ENCODE assay signal across 9 cellular contexts in the genomic region with DNA sequence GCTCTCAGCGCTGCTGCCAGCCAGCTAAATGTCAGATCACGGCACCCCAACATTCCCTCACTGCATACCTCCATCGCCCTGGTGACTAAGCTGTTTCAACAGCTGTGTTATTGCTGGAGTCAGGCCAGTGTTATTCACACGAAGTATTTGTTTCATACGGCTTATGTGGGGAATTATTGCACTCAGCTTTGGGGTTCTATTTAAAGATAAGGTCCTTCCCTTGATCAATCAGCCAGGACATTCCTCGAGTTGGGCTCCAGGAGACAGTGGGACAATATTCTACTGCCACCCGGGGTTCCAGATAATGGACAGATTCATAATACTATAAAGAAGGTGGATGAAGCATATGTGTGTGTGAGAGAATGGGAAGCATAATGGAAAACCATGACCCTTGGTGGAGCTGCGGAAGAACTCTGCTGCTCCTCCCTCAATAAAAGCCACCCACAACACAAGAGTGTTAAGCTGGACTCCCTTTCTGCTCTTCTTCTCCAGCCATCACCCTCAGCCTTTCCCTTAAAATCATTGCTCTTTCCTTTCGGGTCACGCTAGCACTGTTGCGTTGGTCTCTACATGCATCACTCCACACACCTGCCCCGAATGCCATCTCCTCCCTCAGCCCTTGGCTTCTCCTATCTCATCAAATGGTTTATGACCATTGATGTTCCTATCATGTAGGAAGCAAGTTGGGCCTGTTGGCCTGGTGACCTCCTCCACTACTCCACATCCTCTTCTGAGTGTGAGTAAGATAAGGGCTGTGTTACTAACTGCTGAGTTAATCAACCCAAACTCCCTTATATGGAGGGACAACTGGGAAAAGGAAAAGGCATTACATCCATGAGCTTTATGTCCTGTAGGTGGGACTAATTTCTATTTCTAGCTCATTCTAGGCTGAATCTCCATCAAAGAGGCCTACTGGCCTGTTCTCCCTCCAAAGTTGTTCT. TPM values are rescaled to one million over a fixed set of nuclear protein-coding genes. Genes with fewer than 3 reads are reported as not detected.
A peak's percentile ranks its signal among the peaks of the same experiment; 100 is the strongest.
DNase-seq lines count a peak whose midpoint lies in the region; ATAC-seq and TF ChIP-seq lines count a peak whose summit lies in the region.
"Had no signal": no experiment of that assay in that cellular context is flagged by ENCODE, and none has a peak within 500 bp of the region (broad histone marks: within the 10 kb centered on the region; RNA-seq: fewer than 3 reads in every experiment).

No MANE protein-coding gene starts in this region.

- DNase-seq in AG09319 (ENCODE audit: extremely low read depth, low read depth) (peak; percentile 87), NCI-H226 (peak; percentile 95), myocyte (ENCODE audit: low read depth) (peak; percentile 98), NCI-H526 treated with DMSO at 0.1 percent for 48 hours (lab: John Stamatoyannopoulos, UW) (no peak)
- no peak for DNase-seq in stimulated activated CD4-positive, alpha-beta T cell treated with anti-CD3 and anti-CD28 coated beads, Interleukin-1b, Interleukin-23, amount 100 ng/mL, for 48 hours
- no peak for DNase-seq in activated CD8-positive, alpha-beta T cell treated with anti-CD3 and anti-CD28 coated beads, Interleukin-2, amount 10 ng/mL, durations not matched to agents 7 days and 5 days

- no peak overlapping the region for H3K9ac ChIP-seq in endocrine pancreas (ENCODE audit: control insufficient read depth, insufficient read depth, low read length)

- H3K4me3 Mint-ChIP-seq in activated CD8-positive, alpha-beta T cell treated with anti-CD3 and anti-CD28 coated beads, Interleukin-2, amount 10 ng/mL, durations not matched to agents 7 days and 5 days, result no peak overlapping the region

- no peaks in the 10 kb centered on the region for H3K36me3 Mint-ChIP-seq in activated CD8-positive, alpha-beta T cell treated with anti-CD3 and anti-CD28 coated beads, Interleukin-2, amount 10 ng/mL, durations not matched to agents 7 days and 5 days (ENCODE audit: low read depth)

- peaks cover 9% of the 10 kb centered on the region for H3K4me1 ChIP-seq in endocrine pancreas (ENCODE audit: control insufficient read depth, insufficient read depth, low read length)

- H3K9me3 ChIP-seq in endocrine pancreas (ENCODE audit: control insufficient read depth, low read length), result no peaks in the 10 kb centered on the region

- no peaks in the 10 kb centered on the region for H3K4me1 Mint-ChIP-seq in activated CD8-positive, alpha-beta T cell treated with anti-CD3 and anti-CD28 coated beads, Interleukin-2, amount 10 ng/mL, durations not matched to agents 7 days and 5 days (ENCODE audit: low read depth)

- no peak overlapping the region for H3K27ac Mint-ChIP-seq in activated CD8-positive, alpha-beta T cell treated with anti-CD3 and anti-CD28 coated beads, Interleukin-2, amount 10 ng/mL, durations not matched to agents 7 days and 5 days

- H3K27me3 ChIP-seq in endocrine pancreas (ENCODE audit: control insufficient read depth, insufficient read depth, low read length), result no peaks in the 10 kb centered on the region

- no peak for TF ChIP-seq CTCF in AG09319 (IDR thresholded peaks at IDR 0.05; ENCODE audit: low read depth, low read length)

- H3K9me3 Mint-ChIP-seq in activated CD8-positive, alpha-beta T cell treated with anti-CD3 and anti-CD28 coated beads, Interleukin-2, amount 10 ng/mL, durations not matched to agents 7 days and 5 days (ENCODE audit: insufficient read depth), result no peaks in the 10 kb centered on the region

- no peaks in the 10 kb centered on the region for H3K27me3 Mint-ChIP-seq in activated CD8-positive, alpha-beta T cell treated with anti-CD3 and anti-CD28 coated beads, Interleukin-2, amount 10 ng/mL, durations not matched to agents 7 days and 5 days (ENCODE audit: low read depth)

- peak overlapping the region; percentile 24 for H3K4me3 ChIP-seq in endocrine pancreas (ENCODE audit: control insufficient read depth, insufficient read depth, low read length)

- CTCF ChIA-PET in activated CD8-positive, alpha-beta T cell treated with anti-CD3 and anti-CD28 coated beads, Interleukin-2, amount 10 ng/mL, durations not matched to agents 7 days and 5 days (lab: Charles Lee), result no interaction called here

- POLR2A ChIA-PET in activated CD8-positive, alpha-beta T cell treated with anti-CD3 and anti-CD28 coated beads, Interleukin-2, amount 10 ng/mL, durations not matched to agents 7 days and 5 days (lab: Charles Lee), result no interaction called here

- H3K36me3 ChIP-seq in endocrine pancreas (ENCODE audit: control insufficient read depth, insufficient read depth, low read length), result no peaks in the 10 kb centered on the region

- ATAC-seq in GM21619 (IDR thresholded peaks at IDR 0.05; ENCODE audit: unreplicated experiment), result no peak
- no peak for ATAC-seq in activated CD8-positive, alpha-beta T cell treated with anti-CD3 and anti-CD28 coated beads, Interleukin-2, amount 10 ng/mL, durations not matched to agents 7 days and 5 days

RNA-seq across cellular contexts. Expression of a gene that starts 57.9 kb away (rescaled TPM):
- 34.7 and 46.5 TPM in 2 replicates for total RNA-seq in myocyte
- 68.2 TPM for polyA plus RNA-seq in myocyte (2012)
- not detected for total RNA-seq in activated CD8-positive, alpha-beta T cell treated with anti-CD3 and anti-CD28 coated beads, Interleukin-2, amount 10 ng/mL, durations not matched to agents 7 days and 5 days
- total RNA-seq: activated CD8-positive, alpha-beta memory T cell treated with anti-CD3 and anti-CD28 coated beads for 36 hours had no signal

Comparison
In these comparisons a context has a peak if more than half of its experiments do, and no peak if none do; other contexts are left out.
1. DNase-seq: peak in AG09319 (single experiment), NCI-H226 (single experiment) and myocyte (single experiment); none in stimulated activated CD4-positive, alpha-beta T cell treated with anti-CD3 and anti-CD28 coated beads, Interleukin-1b, Interleukin-23, amount 100 ng/mL, for 48 hours (single experiment), NCI-H526 treated with DMSO at 0.1 percent for 48 hours (single experiment) and activated CD8-positive, alpha-beta T cell treated with anti-CD3 and anti-CD28 coated beads, Interleukin-2, amount 10 ng/mL, durations not matched to agents 7 days and 5 days (single experiment).
2. RNA of a gene that starts 57.9 kb away (total RNA-seq): 34.7 to 46.5 TPM in myocyte; not detected in activated CD8-positive, alpha-beta T cell treated with anti-CD3 and anti-CD28 coated beads, Interleukin-2, amount 10 ng/mL, durations not matched to agents 7 days and 5 days; every median in the first group is over 10 times any median in the second.